Comparison of ENCODE assay signal across 8 cellular contexts in the genomic region with DNA sequence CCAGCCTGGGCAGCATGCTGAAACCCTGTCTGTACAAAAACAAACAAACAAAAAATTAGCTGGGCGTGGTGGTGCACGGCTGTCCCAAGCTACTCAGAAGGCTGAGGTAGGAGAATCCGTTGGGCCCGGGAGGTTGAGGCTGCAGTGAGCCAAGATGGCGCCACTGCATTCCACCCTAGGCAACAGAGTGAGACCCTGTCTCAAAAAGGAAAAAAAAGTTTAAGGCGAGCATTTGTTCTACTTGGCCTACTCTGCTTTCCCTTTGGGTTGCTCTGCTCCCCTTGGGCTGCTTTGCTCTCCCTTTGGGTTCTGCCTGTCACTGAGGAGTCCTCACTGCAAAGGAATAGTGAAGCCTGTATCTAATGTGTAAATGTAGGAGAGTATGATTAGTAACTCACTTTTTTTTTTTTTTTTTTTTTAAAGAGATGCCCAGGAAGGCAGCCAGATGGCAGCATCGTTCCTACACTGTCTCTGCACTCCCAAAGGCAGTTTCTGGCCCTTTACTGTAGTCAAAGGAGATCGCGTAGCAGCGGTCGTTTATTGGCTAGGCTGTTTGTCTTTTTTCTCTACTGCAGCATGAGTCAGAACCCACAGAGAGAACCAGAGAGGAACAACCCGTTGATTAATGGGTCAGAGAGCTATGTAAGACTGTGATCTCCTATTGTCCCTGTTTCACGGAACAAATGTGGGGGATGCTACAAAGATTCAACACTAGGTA.
DNase-seq lines count a peak whose midpoint lies in the region; ATAC-seq and TF ChIP-seq lines count a peak whose summit lies in the region.

No MANE protein-coding gene starts in this region.

- no peak overlapping the region for H3K4me3 Mint-ChIP-seq in activated T-helper 1 cell treated with anti-CD3 and anti-CD28 coated beads, Interleukin-12 subunit alpha, Interleukin-12 subunit beta, Interleukin-2, Interleukin-4 antibody, amounts not matched to agents 30 ng/mL and 10 ng/mL and 1 ng/mL, durations not matched to agents 14 hours and 24 hours and 36 hours

- peak; percentile 80 for TF ChIP-seq CTCF in PC-3 (conservative IDR thresholded peaks at IDR 0.05; ENCODE audit: low read depth, low read length)
- TF ChIP-seq CTCF in fibroblast of villous mesenchyme (IDR thresholded peaks at IDR 0.05; ENCODE audit: insufficient read depth, low read depth, low read length) = peak; percentile 80
- peak; percentile 48 for TF ChIP-seq CTCF in upper lobe of right lung (IDR thresholded peaks at IDR 0.05)

- H3K79me2 ChIP-seq in Karpas-422 (ENCODE audit: low read length) (no peaks in the 10 kb centered on the region), PC-3 (ENCODE audit: low read length) (no peaks in the 10 kb centered on the region)

- H3F3A ChIP-seq in PC-3 (ENCODE audit: low read length, unreplicated experiment) = no peaks in the 10 kb centered on the region

- H3K27ac ChIP-seq in Karpas-422 (ENCODE audit: low read length) (no peak overlapping the region), PC-3 (ENCODE audit: low read length) (peak overlapping the region; percentile 25), upper lobe of right lung (no peak overlapping the region)

- ATAC-seq in GM21619 (IDR thresholded peaks at IDR 0.05; ENCODE audit: unreplicated experiment) (peak; percentile 78), PC-3 (peak; percentile 92), upper lobe of right lung (peak; percentile 88)

- no peaks in the 10 kb centered on the region for H3K9me3 ChIP-seq in Karpas-422 (ENCODE audit: low read length)
- no peaks in the 10 kb centered on the region for H3K9me3 ChIP-seq in PC-3 (ENCODE audit: low read length)
- H3K9me3 ChIP-seq in neuron (ENCODE audit: low read length) = no peaks in the 10 kb centered on the region
- H3K9me3 ChIP-seq in upper lobe of right lung = no peaks in the 10 kb centered on the region

- H3K4me3 ChIP-seq in Karpas-422 (ENCODE audit: low read length) = no peak overlapping the region
- H3K4me3 ChIP-seq in PC-3 (ENCODE audit: low read length) = peak overlapping the region; percentile 17; the same call in 1 of the 2 replicates
- no peak overlapping the region for H3K4me3 ChIP-seq in fibroblast of villous mesenchyme (ENCODE audit: low read depth, low read length)
- H3K4me3 ChIP-seq in neuron (ENCODE audit: low read length) = peak overlapping the region; percentile 15
- no peak overlapping the region for H3K4me3 ChIP-seq in upper lobe of right lung

- H3K36me3 Mint-ChIP-seq in activated T-helper 1 cell treated with anti-CD3 and anti-CD28 coated beads, Interleukin-12 subunit alpha, Interleukin-12 subunit beta, Interleukin-2, Interleukin-4 antibody, amounts not matched to agents 30 ng/mL and 10 ng/mL and 1 ng/mL, durations not matched to agents 14 hours and 24 hours and 36 hours (ENCODE audit: low read depth) = no peaks in the 10 kb centered on the region

- H3K9me2 ChIP-seq in Karpas-422 (replicated peaks; ENCODE audit: insufficient read depth, low read length) (no peaks in the 10 kb centered on the region), PC-3 (replicated peaks; ENCODE audit: low read length) (no peaks in the 10 kb centered on the region)

- H3K9ac ChIP-seq in Karpas-422 (ENCODE audit: low read length) (no peak overlapping the region), PC-3 (ENCODE audit: low read length) (peak overlapping the region; percentile 9; the same call in 1 of the 2 replicates)

- DNase-seq in DMS53 (lab: John Stamatoyannopoulos, UW) (peak; percentile 94), Karpas-422 (peak; percentile 84), PC-3 (peak; percentile 97), fibroblast of villous mesenchyme (ENCODE audit: low read depth) (peak; percentile 94), upper lobe of right lung (no peak)
- DNase-seq in activated T-helper 1 cell treated with anti-CD3 and anti-CD28 coated beads, Interleukin-12 subunit alpha, Interleukin-12 subunit beta, Interleukin-2, Interleukin-4 antibody, amounts not matched to agents 30 ng/mL and 10 ng/mL and 1 ng/mL, durations not matched to agents 14 hours and 24 hours and 36 hours (ENCODE audit: low spot score) = peak; percentile 6

- H3K27me3 ChIP-seq in Karpas-422 (ENCODE audit: low read length) (no peaks in the 10 kb centered on the region), PC-3 (ENCODE audit: low read length) (no peaks in the 10 kb centered on the region), neuron (ENCODE audit: insufficient read depth, low read length) (no peaks in the 10 kb centered on the region), upper lobe of right lung (no peaks in the 10 kb centered on the region)

- intact Hi-C loops in PC-3 (cut with micrococcal nuclease) (loop anchor here (1.0 to 10.0 kb wide), 10 partner anchors 115 to 952 kb away; no protein-coding TSS in a partner anchor), upper lobe of right lung (cut with DNase I) (no loop called here)
- intact Hi-C loops in activated T-helper 1 cell treated with anti-CD3 and anti-CD28 coated beads, Interleukin-12 subunit alpha, Interleukin-12 subunit beta, Interleukin-2, Interleukin-4 antibody, amounts not matched to agents 30 ng/mL and 10 ng/mL and 1 ng/mL, durations not matched to agents 14 hours and 24 hours and 36 hours (cut with micrococcal nuclease) = loop anchor here (2.0 to 5.0 kb wide), 2 partner anchors 1589 to 1952 kb away; no protein-coding TSS in a partner anchor

- peaks cover 8% of the 10 kb centered on the region for H3K4me1 ChIP-seq in Karpas-422 (ENCODE audit: low read length)
- H3K4me1 ChIP-seq in PC-3 (ENCODE audit: insufficient read depth, low read length) = peaks cover 18% of the 10 kb centered on the region
- peaks cover 23% of the 10 kb centered on the region for H3K4me1 ChIP-seq in neuron (ENCODE audit: insufficient read depth, low read length)
- no peaks in the 10 kb centered on the region for H3K4me1 ChIP-seq in upper lobe of right lung

- H3K4me2 ChIP-seq in Karpas-422 (ENCODE audit: low read depth, low read length, poor library complexity, severe bottlenecking) (peak overlapping the region; percentile 30), PC-3 (ENCODE audit: low read length) (peak overlapping the region; percentile 66)

- no peak overlapping the region for H3K27ac Mint-ChIP-seq in activated T-helper 1 cell treated with anti-CD3 and anti-CD28 coated beads, Interleukin-12 subunit alpha, Interleukin-12 subunit beta, Interleukin-2, Interleukin-4 antibody, amounts not matched to agents 30 ng/mL and 10 ng/mL and 1 ng/mL, durations not matched to agents 14 hours and 24 hours and 36 hours

- POLR2A ChIA-PET in PC-3 (lab: Charles Lee; ENCODE audit: unreplicated experiment) = no interaction called here

- peaks cover 11% of the 10 kb centered on the region for H3K27me3 Mint-ChIP-seq in activated T-helper 1 cell treated with anti-CD3 and anti-CD28 coated beads, Interleukin-12 subunit alpha, Interleukin-12 subunit beta, Interleukin-2, Interleukin-4 antibody, amounts not matched to agents 30 ng/mL and 10 ng/mL and 1 ng/mL, durations not matched to agents 14 hours and 24 hours and 36 hours (ENCODE audit: insufficient read depth)

- no peaks in the 10 kb centered on the region for H3K4me1 Mint-ChIP-seq in activated T-helper 1 cell treated with anti-CD3 and anti-CD28 coated beads, Interleukin-12 subunit alpha, Interleukin-12 subunit beta, Interleukin-2, Interleukin-4 antibody, amounts not matched to agents 30 ng/mL and 10 ng/mL and 1 ng/mL, durations not matched to agents 14 hours and 24 hours and 36 hours (ENCODE audit: low read depth)

- no peaks in the 10 kb centered on the region for H3K9me3 Mint-ChIP-seq in activated T-helper 1 cell treated with anti-CD3 and anti-CD28 coated beads, Interleukin-12 subunit alpha, Interleukin-12 subunit beta, Interleukin-2, Interleukin-4 antibody, amounts not matched to agents 30 ng/mL and 10 ng/mL and 1 ng/mL, durations not matched to agents 14 hours and 24 hours and 36 hours

- BruUV-seq in PC-3 (replicated peaks; lab: Mats Ljungman, UMichigan) = no TSS peak

- CTCF ChIA-PET in PC-3 (lab: Charles Lee) = interaction anchor here (0.5 to 1.3 kb wide), 16 partner anchors 11 to 1590 kb away, joined by 3 to 18 read pairs (median 4); partner anchors contain the start of gene UBE2E3

- H2AFZ ChIP-seq in Karpas-422 (ENCODE audit: low read length) (no peak overlapping the region), PC-3 (ENCODE audit: low read length) (peak overlapping the region; percentile 68), neuron (ENCODE audit: low read depth, low read length) (peak overlapping the region; percentile 2)

- no peaks in the 10 kb centered on the region for H4K20me1 ChIP-seq in Karpas-422 (ENCODE audit: insufficient read depth, low read depth, low read length)
- H4K20me1 ChIP-seq in PC-3 (ENCODE audit: low read length) = no peaks in the 10 kb centered on the region

- H3K36me3 ChIP-seq in Karpas-422 (ENCODE audit: insufficient read depth, low read length) (no peaks in the 10 kb centered on the region), PC-3 (ENCODE audit: low read depth, low read length) (no peaks in the 10 kb centered on the region), neuron (ENCODE audit: insufficient read depth, low read length) (no peaks in the 10 kb centered on the region), upper lobe of right lung (no peaks in the 10 kb centered on the region)

Comparison
In these comparisons a context has a peak if more than half of its experiments do, and no peak if none do; other contexts are left out.
1. H3K4me3 ChIP-seq: peak in PC-3 (single experiment) and neuron (single experiment); none in Karpas-422 (single experiment), fibroblast of villous mesenchyme (single experiment) and upper lobe of right lung (single experiment).
2. Peak in every context shown above with its lines, with median percentiles within 50 percentile points of each other: ATAC-seq and CTCF ChIP-seq.